ENCODE assay signal across 1 cellular context in genomic region chr2:235582081-235582686, GRCh38.
TF ChIP-seq lines count a peak whose summit lies in the region.

No MANE protein-coding gene starts in this region.

TF ChIP-seq in WTC11, 78 proteins besides CTCF, POLR2A, EP300 and RAD21 (continued from another document):
- TF ChIP-seq ZBTB43 (CRISPR knock-in tag; IDR thresholded peaks at IDR 0.05) (no peak), ATF6 (CRISPR knock-in tag; IDR thresholded peaks at IDR 0.05) (no peak)
